ENCODE assay signal across 8 cellular contexts in the genomic region with DNA sequence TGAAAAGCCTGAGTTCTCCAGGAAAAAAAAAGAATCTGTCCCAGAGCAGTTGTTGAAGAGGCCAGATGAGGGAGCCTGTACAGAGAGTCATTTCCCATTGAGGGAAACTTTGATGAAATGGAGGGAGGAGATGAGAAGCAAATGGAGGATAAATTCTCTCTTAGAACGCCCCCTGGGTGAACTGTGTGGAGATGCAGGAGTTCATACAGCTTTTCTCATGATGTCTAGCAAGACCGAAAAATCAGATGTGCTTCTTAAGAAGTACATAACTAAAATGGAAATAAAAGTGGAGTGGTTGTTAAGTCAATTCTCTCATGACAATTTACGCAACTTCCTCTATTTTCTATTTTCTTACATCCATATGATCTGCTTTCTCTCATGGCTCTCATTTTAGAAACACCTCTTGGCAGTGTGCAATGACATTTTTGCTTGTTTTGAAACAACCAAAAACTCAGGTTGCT.
DNase-seq lines count a peak whose midpoint lies in the region; ATAC-seq, FAIRE-seq and TF ChIP-seq lines count a peak whose summit lies in the region.

No MANE protein-coding gene starts in this region.

- POLR2A ChIA-PET in RWPE1 (lab: Yijun Ruan, JAX; ENCODE audit: low non-redundant PET), result no interaction called here

- DNase-seq in AG20443 (ENCODE audit: low spot score) (peak; percentile 13), RWPE1 (ENCODE audit: low spot score) (peak; percentile 8), globus pallidus (ENCODE audit: low spot score) (peak; percentile 48), NCI-H2227 treated with DMSO at 0.1 percent for 48 hours (lab: John Stamatoyannopoulos, UW) (no peak), GM19239 (ENCODE audit: insufficient read length, low spot score) (no peak)
- no peak for DNase-seq in activated CD4-positive, CD25-positive, alpha-beta regulatory T cell treated with anti-CD3 and anti-CD28 coated beads, Interleukin-2, amount 50 U/mL, for 72 hours
- DNase-seq in activated T-cell treated with anti-CD3 and anti-CD28 coated beads, Interleukin-2, amount 50 U/mL, for 48 hours, result no peak

- ATAC-seq in HG03175 (IDR thresholded peaks at IDR 0.05; ENCODE audit: unreplicated experiment), result peak; percentile 46

- CTCF ChIA-PET in RWPE1 (lab: Yijun Ruan, JAX), result interaction anchor here (0.5 kb wide), 1 partner anchor 1590 kb away, joined by 3 read pairs; no protein-coding TSS in a partner anchor

- no peak for TF ChIP-seq CTCF in RWPE1 (conservative IDR thresholded peaks at IDR 0.05; ENCODE audit: low read depth)

- no peak overlapping the region for H3K27ac ChIP-seq in RWPE1

- FAIRE-seq in GM19239 (lab: Jason Lieb, UNC), result no peak

Comparison
In these comparisons a context has a peak if more than half of its experiments do, and no peak if none do; other contexts are left out.
1. DNase-seq: peak in AG20443 (single experiment), RWPE1 (single experiment) and globus pallidus (single experiment); none in activated CD4-positive, CD25-positive, alpha-beta regulatory T cell treated with anti-CD3 and anti-CD28 coated beads, Interleukin-2, amount 50 U/mL, for 72 hours (single experiment), activated T-cell treated with anti-CD3 and anti-CD28 coated beads, Interleukin-2, amount 50 U/mL, for 48 hours (0 of 2), NCI-H2227 treated with DMSO at 0.1 percent for 48 hours (single experiment) and GM19239 (single experiment).